In the genomic region with DNA sequence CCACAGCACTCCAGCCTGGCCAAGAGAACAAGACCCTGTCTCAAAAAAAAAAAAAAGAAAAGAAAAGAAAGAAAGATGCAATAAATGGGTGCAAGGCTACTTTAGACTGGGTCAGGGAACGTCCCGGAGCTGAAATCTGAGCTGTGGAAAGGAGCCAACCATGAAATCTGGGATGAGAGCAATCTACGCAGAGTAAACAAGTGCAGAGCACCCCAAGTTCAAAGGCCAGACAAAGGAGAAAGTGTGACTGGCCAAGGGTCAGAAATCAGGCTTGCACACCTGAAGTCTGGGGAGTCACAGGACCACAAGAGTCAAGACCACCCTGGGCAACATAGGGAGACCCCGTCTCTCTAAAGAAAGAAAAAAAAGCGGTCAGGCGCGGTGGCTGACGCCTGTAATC, we compare ENCODE assay signal across 1 cellular context.
TF ChIP-seq lines count a peak whose summit lies in the region.

No MANE protein-coding gene starts in this region.

TF ChIP-seq in IMR-90, 13 proteins besides CTCF, POLR2A, EP300 and RAD21:
- TF ChIP-seq, protein P1, sequence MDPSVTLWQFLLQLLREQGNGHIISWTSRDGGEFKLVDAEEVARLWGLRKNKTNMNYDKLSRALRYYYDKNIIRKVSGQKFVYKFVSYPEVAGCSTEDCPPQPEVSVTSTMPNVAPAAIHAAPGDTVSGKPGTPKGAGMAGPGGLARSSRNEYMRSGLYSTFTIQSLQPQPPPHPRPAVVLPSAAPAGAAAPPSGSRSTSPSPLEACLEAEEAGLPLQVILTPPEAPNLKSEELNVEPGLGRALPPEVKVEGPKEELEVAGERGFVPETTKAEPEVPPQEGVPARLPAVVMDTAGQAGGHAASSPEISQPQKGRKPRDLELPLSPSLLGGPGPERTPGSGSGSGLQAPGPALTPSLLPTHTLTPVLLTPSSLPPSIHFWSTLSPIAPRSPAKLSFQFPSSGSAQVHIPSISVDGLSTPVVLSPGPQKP (IDR thresholded peaks at IDR 0.05; ENCODE audit: borderline replicate concordance, low read depth, low read length), result no peak
- TF ChIP-seq, protein P2, sequence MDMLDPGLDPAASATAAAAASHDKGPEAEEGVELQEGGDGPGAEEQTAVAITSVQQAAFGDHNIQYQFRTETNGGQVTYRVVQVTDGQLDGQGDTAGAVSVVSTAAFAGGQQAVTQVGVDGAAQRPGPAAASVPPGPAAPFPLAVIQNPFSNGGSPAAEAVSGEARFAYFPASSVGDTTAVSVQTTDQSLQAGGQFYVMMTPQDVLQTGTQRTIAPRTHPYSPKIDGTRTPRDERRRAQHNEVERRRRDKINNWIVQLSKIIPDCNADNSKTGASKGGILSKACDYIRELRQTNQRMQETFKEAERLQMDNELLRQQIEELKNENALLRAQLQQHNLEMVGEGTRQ (IDR thresholded peaks at IDR 0.05; ENCODE audit: low read depth, low read length), result no peak
- no peak for TF ChIP-seq SMC3 (IDR thresholded peaks at IDR 0.05; ENCODE audit: low read depth, low read length)
- no peak for TF ChIP-seq MAFK (IDR thresholded peaks at IDR 0.05; ENCODE audit: low read depth, low read length)
- TF ChIP-seq NFE2L2 (IDR thresholded peaks at IDR 0.05; ENCODE audit: low read depth, low read length), result no peak
- TF ChIP-seq BHLHE40 (IDR thresholded peaks at IDR 0.05; ENCODE audit: low read depth, low read length), result no peak
- TF ChIP-seq MAZ (IDR thresholded peaks at IDR 0.05; ENCODE audit: borderline replicate concordance, low read depth, low read length), result no peak
- TF ChIP-seq RFX5 (IDR thresholded peaks at IDR 0.05; ENCODE audit: low read depth, low read length), result no peak
- no peak for TF ChIP-seq RCOR1 (IDR thresholded peaks at IDR 0.05; ENCODE audit: insufficient replicate concordance, low read length)
- no peak for TF ChIP-seq MXI1 (IDR thresholded peaks at IDR 0.05; ENCODE audit: borderline replicate concordance, low read depth, low read length)
- no peak for TF ChIP-seq CHD1 (IDR thresholded peaks at IDR 0.05; ENCODE audit: low read depth, low read length)
- TF ChIP-seq FOS (IDR thresholded peaks at IDR 0.05; ENCODE audit: low read depth, low read length), result no peak
- TF ChIP-seq CEBPB (IDR thresholded peaks at IDR 0.05; ENCODE audit: low read depth, low read length), result no peak
TF ChIP-seq in IMR-90: peak in this region for 0.
